Comparison of ENCODE assay signal across 8 cellular contexts in the genomic region with DNA sequence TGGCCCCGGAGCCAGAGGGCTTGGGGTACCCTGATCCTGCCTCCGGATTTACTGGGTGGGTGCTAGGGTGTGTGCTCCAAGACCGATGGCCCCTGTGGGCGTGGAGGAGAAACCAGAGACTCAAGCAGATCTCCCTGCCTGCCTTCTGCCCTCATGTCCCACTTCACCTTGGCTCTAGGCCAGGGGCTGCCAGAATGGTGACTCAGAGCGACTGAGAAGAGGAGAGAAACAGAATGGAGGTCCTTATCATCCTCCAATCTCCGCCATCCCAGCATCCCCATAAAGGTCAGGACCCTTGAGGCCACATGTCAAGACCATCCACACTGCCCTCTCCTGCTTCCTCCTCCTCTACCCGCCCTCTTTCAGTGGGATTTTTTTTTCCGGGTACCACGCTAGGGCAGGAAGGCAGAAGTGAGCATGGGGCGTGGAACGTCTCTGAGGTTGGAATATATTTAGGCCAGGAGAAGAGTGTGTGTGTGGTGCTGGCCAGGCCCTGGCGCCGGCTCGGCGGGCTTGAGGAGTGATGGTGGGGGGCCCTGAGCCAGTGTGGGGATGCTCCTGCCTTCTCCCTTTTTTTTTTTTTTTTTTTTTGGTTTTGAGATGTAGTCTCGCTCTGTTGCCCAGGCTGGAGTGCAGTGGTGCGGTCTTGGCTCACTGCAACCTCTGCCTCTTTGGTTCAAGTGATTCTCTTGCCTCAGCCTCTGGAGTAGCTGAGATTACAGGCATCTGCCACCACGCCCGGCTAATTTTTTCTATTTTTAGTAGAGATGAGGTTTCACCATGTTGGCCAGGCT. TPM values are rescaled to one million over a fixed set of nuclear protein-coding genes. Genes with fewer than 3 reads are reported as not detected.
DNase-seq lines count a peak whose midpoint lies in the region; ATAC-seq and TF ChIP-seq lines count a peak whose summit lies in the region.

No MANE protein-coding gene starts in this region.

- H3K4me3 ChIP-seq in HCT116 (replicated peaks in 1 of 2; ENCODE audit: low read depth in 1 of 2, low read length in 2 of 2) (peak overlapping the region; percentile 25 to 33), right cardiac atrium (ENCODE audit: low read length) (no peak overlapping the region), spleen (peak overlapping the region in 1 of 8 donors; percentile 44)

- H3K36me3 ChIP-seq in HCT116 (ENCODE audit: control insufficient read depth in 1 of 2, insufficient read depth in 2 of 2, low read length in 2 of 2) (no peaks in the 10 kb centered on the region), spleen (no peaks in the 10 kb centered on the region)

- RAD21 ChIA-PET in HCT116 (lab: Charles Lee; ENCODE audit: low non-redundant PET in 1 of 2, low total read pairs in 2 of 2, uncharacterized antibody in 2 of 2, unreplicated experiment in 2 of 2), result no interaction called here

- DNase-seq in A172 (ENCODE audit: low spot score) (peak; percentile 97), HCT116 (ENCODE audit: low read depth, low spot score) (no peak), T follicular helper cell (ENCODE audit: low read depth) (peak; percentile 69), right cardiac atrium (peak; percentile 86 to 91 (median 91)), spleen (peak; percentile 91), retina (no peak)
- DNase-seq in activated naive CD8-positive, alpha-beta T cell treated with anti-CD3 and anti-CD28 coated beads, Interleukin-2, amount 50 U/mL, for 16 hours (ENCODE audit: low read depth, low spot score), result peak; percentile 74

- no peaks in the 10 kb centered on the region for H3K27me3 ChIP-seq in HCT116 (ENCODE audit: insufficient read depth, low read length)
- no peaks in the 10 kb centered on the region for H3K27me3 ChIP-seq in right cardiac atrium (ENCODE audit: control insufficient read depth, insufficient read depth)
- no peaks in the 10 kb centered on the region for H3K27me3 ChIP-seq in spleen (replicated peaks in 1 of 7)

- peaks cover 60 to 64% of the 10 kb centered on the region in 2 experiments for H3K4me1 ChIP-seq in HCT116 (ENCODE audit: control insufficient read depth in 1 of 2, insufficient read depth in 2 of 2, low read length in 2 of 2)
- H3K4me1 ChIP-seq in right cardiac atrium (ENCODE audit: control insufficient read depth, insufficient read depth, low read length), result peaks cover 8% of the 10 kb centered on the region
- peaks cover 33 to 78% (median 61%) of the 10 kb centered on the region in 6 donors for H3K4me1 ChIP-seq in spleen

- ATAC-seq in HCT116 (peak; percentile 33), right cardiac atrium (peak; percentile 34 to 42), GM19351 (IDR thresholded peaks at IDR 0.05; ENCODE audit: unreplicated experiment) (no peak)

- no peaks in the 10 kb centered on the region for H4K20me1 ChIP-seq in HCT116 (ENCODE audit: insufficient read depth)

- H3K4me2 ChIP-seq in HCT116 (ENCODE audit: low read length), result peak overlapping the region; percentile 67

- intact Hi-C loops in HCT116 (cut with micrococcal nuclease), result no loop called here
- intact Hi-C loops in right cardiac atrium (cut with DNase I), result no loop called here
- intact Hi-C loops in spleen (cut with DNase I; ENCODE audit: low total_unique reads), result no loop called here

- no peak for TF ChIP-seq RAD21 in HCT116 (IDR thresholded peaks at IDR 0.05; ENCODE audit: low read depth)

- TF ChIP-seq CTCF in HCT116 (IDR thresholded peaks at IDR 0.05 in 2 of 3, conservative IDR thresholded peaks at IDR 0.05 in 1 of 3; ENCODE audit: borderline replicate concordance in 1 of 3, insufficient read depth in 1 of 3, low read depth in 2 of 3, low read length in 2 of 3) (no peak), spleen (IDR thresholded peaks at IDR 0.05 in 8 of 11, conservative IDR thresholded peaks at IDR 0.05 in 3 of 11) (no peak)

- H3K79me2 ChIP-seq in HCT116 (ENCODE audit: insufficient read depth, low read length), result no peaks in the 10 kb centered on the region

- no peak for TF ChIP-seq POLR2A in HCT116 (IDR thresholded peaks at IDR 0.05; ENCODE audit: borderline replicate concordance, extremely low read depth, insufficient read depth, insufficient read length)
- no peak for TF ChIP-seq POLR2A in spleen (IDR thresholded peaks at IDR 0.05)

- BruUV-seq in HCT116 (replicated peaks; lab: Mats Ljungman, UMichigan), result no TSS peak

- H2AFZ ChIP-seq in HCT116 (ENCODE audit: low read depth, low read length, poor library complexity, severe bottlenecking), result no peak overlapping the region

- H3K27ac ChIP-seq in HCT116 (ENCODE audit: low read depth, low read length) (peak overlapping the region; percentile 97), right cardiac atrium (ENCODE audit: low read length) (peak overlapping the region; percentile 85), spleen (peak overlapping the region; percentile 63 to 97 (median 80))

- CTCF ChIA-PET in HCT116 (lab: Charles Lee), result interaction anchor here (0.6 kb wide), 1 partner anchor 478 kb away, joined by 4 read pairs; no protein-coding TSS in a partner anchor

- POLR2A ChIA-PET in HCT116 (lab: Charles Lee), result no interaction called here

- no peaks in the 10 kb centered on the region for H3K9me3 ChIP-seq in HCT116 (ENCODE audit: control insufficient read depth in 1 of 2, insufficient read depth in 1 of 2, low read depth in 1 of 2, low read length in 2 of 2)
- no peaks in the 10 kb centered on the region for H3K9me3 ChIP-seq in right cardiac atrium (ENCODE audit: control insufficient read depth, low read length)
- no peaks in the 10 kb centered on the region for H3K9me3 ChIP-seq in spleen

- H3K9ac ChIP-seq in HCT116 (ENCODE audit: low read length), result peak overlapping the region; percentile 64

- WGBS in right cardiac atrium, result 33% methylated on average over 19 of the region's 19 CpGs
- 28 to 37% (median 36%) methylated on average over 19 of the region's 19 CpGs for WGBS in spleen, 5 donors

- H3K9me2 ChIP-seq in HCT116 (ENCODE audit: insufficient read depth), result no peaks in the 10 kb centered on the region

TF ChIP-seq in HCT116, 20 proteins besides CTCF, POLR2A, EP300 and RAD21:
- peak; percentile 56 for TF ChIP-seq YY1 (IDR thresholded peaks at IDR 0.05; ENCODE audit: extremely low read depth, insufficient replicate concordance, low read depth, low read length)
- peak; percentile 63 for TF ChIP-seq POLR2AphosphoS5 (IDR thresholded peaks at IDR 0.05; ENCODE audit: low read depth, low read length)
- no peak for TF ChIP-seq CEBPB (IDR thresholded peaks at IDR 0.05; ENCODE audit: low read depth)
- no peak for TF ChIP-seq ZNF274 (IDR thresholded peaks at IDR 0.05; ENCODE audit: low read depth, low read length)
- TF ChIP-seq CBX3 (IDR thresholded peaks at IDR 0.05; ENCODE audit: low read depth), result no peak
- no peak for TF ChIP-seq ELF1 (IDR thresholded peaks at IDR 0.05; ENCODE audit: borderline replicate concordance, low read depth)
- no peak for TF ChIP-seq ZFX (IDR thresholded peaks at IDR 0.05)
- TF ChIP-seq FOSL1 (IDR thresholded peaks at IDR 0.05; ENCODE audit: low read depth), result no peak

RNA-seq across cellular contexts. Expression of a gene that starts 22.3 kb away (rescaled TPM):
- total RNA-seq in A172 (2014; rRNA removed; shearing (Covaris generic)), result 37.3 and 61.1 TPM in 2 replicates
- total RNA-seq in HCT116 (2021; ENCODE audit: unreplicated experiment) (247 TPM), right cardiac atrium (10 to 100 TPM; 22.2 to 53.5 (median 29.2) TPM), spleen (100 to 1,000 TPM in 4 of 7 donors, 10 to 100 TPM in 3; 59.7 to 131 (median 104) TPM)
- polyA plus RNA-seq in HCT116 (2012), result 284 and 315 TPM in 2 replicates
- polyA plus RNA-seq in right cardiac atrium (62.9 TPM), spleen (10 to 100 TPM; 56.7 to 92.2 (median 76.6) TPM)

RNA-seq across cellular contexts. Expression of a gene that starts 22.4 kb away (rescaled TPM):
- total RNA-seq in A172 (2014; rRNA removed; shearing (Covaris generic)), result 129 and 147 TPM in 2 replicates
- total RNA-seq in HCT116 (2021; ENCODE audit: unreplicated experiment) (149 TPM), right cardiac atrium (10 to 100 TPM; 30.8 to 39.8 (median 37.2) TPM), spleen (10 to 100 TPM; 43.8 to 89.5 (median 55.8) TPM)
- 202 and 225 TPM in 2 replicates for polyA plus RNA-seq in HCT116 (2012)
- polyA plus RNA-seq in right cardiac atrium (47.7 TPM), spleen (10 to 100 TPM; 78.3 to 98.0 (median 93.7) TPM)

RNA-seq across cellular contexts. Expression of a gene that starts 54.5 kb away (rescaled TPM):
- total RNA-seq in A172 (2014; rRNA removed; shearing (Covaris generic)), result 85.9 and 101 TPM in 2 replicates
- total RNA-seq in HCT116 (2021; ENCODE audit: unreplicated experiment) (181 TPM), right cardiac atrium (10 to 100 TPM; 27.6 to 44.2 (median 40.2) TPM), spleen (10 to 100 TPM; 22.0 to 47.0 (median 37.7) TPM)
- 101 and 119 TPM in 2 replicates for polyA plus RNA-seq in HCT116 (2012)
- polyA plus RNA-seq in right cardiac atrium (40.2 TPM), spleen (10 to 100 TPM in 1 of 3 donors, 1 to 10 TPM in 2; 5.5 to 32.8 (median 7.1) TPM)

RNA-seq across cellular contexts. Expression of a gene that starts 56.0 kb away (rescaled TPM):
- 46.7 and 49.1 TPM in 2 replicates for total RNA-seq in A172 (2014; rRNA removed; shearing (Covaris generic))
- total RNA-seq in HCT116 (2021; ENCODE audit: unreplicated experiment) (84.4 TPM), right cardiac atrium (10 to 100 TPM; 14.8 to 22.2 (median 17.5) TPM), spleen (10 to 100 TPM; 27.7 to 72.8 (median 37.5) TPM)
- 69.3 and 80.8 TPM in 2 replicates for polyA plus RNA-seq in HCT116 (2012)
- polyA plus RNA-seq in right cardiac atrium (19.9 TPM), spleen (100 to 1,000 TPM in 2 of 3 donors, 10 to 100 TPM in 1; 76.2 to 109 (median 107) TPM)

Comparison
In these comparisons a context has a peak if more than half of its experiments do, and no peak if none do; other contexts are left out.
1. DNase-seq: peak in A172 (single experiment), T follicular helper cell (single experiment), activated naive CD8-positive, alpha-beta T cell treated with anti-CD3 and anti-CD28 coated beads, Interleukin-2, amount 50 U/mL, for 16 hours (single experiment), right cardiac atrium (3 of 3) and spleen (single experiment); none in HCT116 (single experiment) and retina (single experiment).
2. Peak in every context shown above with its lines, with median percentiles within 50 percentile points of each other: H3K27ac ChIP-seq.